9 cellular contexts compared by ENCODE assay signal in genomic region chr5:168481330-168481788, GRCh38.
DNase-seq lines count a peak whose midpoint lies in the region; ATAC-seq, FAIRE-seq and TF ChIP-seq lines count a peak whose summit lies in the region.
"Had no signal": no experiment of that assay in that cellular context is flagged by ENCODE, and none has a peak within 500 bp of the region (broad histone marks: within the 10 kb centered on the region; RNA-seq: fewer than 3 reads in every experiment).

No MANE protein-coding gene starts in this region.

- DNase-seq in astrocyte of the hippocampus (ENCODE audit: low read depth, low spot score) = peak; percentile 42
- no peak for DNase-seq in NCI-H1417 treated with DMSO at 0.1 percent for 48 hours (lab: John Stamatoyannopoulos, UW)
- no peak for DNase-seq in H54 (ENCODE audit: insufficient read length, low spot score)
- no peak for DNase-seq in activated gamma-delta T cell treated with Interleukin-2 at 50 U/mL for 16 hours
- no peak for DNase-seq in D341Med (ENCODE audit: low spot score)
- DNase-seq: NCI-H1105 treated with DMSO at 0.1 percent for 48 hours had no signal

- FAIRE-seq in H54 (lab: Jason Lieb, UNC) = no peak

- peak; percentile 88 for ATAC-seq in GM18511 (IDR thresholded peaks at IDR 0.05; ENCODE audit: unreplicated experiment)
- peak; percentile 96 for ATAC-seq in GM19455 (IDR thresholded peaks at IDR 0.05; ENCODE audit: unreplicated experiment)
- ATAC-seq in HG03064 (IDR thresholded peaks at IDR 0.05; ENCODE audit: low read depth, unreplicated experiment) = peak; percentile 97

- no peak for TF ChIP-seq POLR2A in H54 (IDR thresholded peaks at IDR 0.05; ENCODE audit: low read depth, low read length)
